Comparison of ENCODE assay signal across 36 cellular contexts in the genomic region with DNA sequence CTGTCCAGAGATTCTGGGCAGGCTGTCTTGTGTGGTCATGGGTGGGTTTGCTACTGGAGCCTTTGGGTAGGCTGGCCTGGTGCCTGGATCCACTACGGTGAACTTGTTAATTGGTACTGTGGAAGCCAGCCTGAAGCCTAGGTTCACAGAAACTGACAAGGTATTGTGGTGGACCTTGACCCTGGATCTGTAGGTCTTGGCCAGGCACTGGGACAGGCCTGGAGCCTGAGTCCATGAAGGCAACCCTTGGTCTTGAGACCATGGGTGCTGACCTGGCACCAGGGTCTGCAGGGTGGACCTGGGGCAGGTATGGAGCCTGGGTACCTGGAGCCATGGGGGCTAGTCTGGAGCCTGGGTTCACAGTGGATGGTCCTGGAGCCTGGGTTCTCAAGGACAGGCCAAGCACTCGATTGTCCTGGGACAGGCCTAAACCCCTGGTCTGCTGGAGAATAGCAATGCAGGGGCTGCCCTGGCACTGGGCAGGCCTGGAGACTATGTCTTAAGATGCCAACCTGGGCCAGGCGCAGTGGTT.
"Had no signal": no experiment of that assay in that cellular context is flagged by ENCODE, and none has a peak within 500 bp of the region (broad histone marks: within the 10 kb centered on the region; RNA-seq: fewer than 3 reads in every experiment).

No MANE protein-coding gene starts in this region.

- H3K4me1 Mint-ChIP-seq: activated B cell treated with CpG ODN at 0.5 μM for 24 hours; activated naive CD4-positive, alpha-beta T cell treated with anti-CD3 and anti-CD28 coated beads, Interleukin-2, amount 50 U/mL, for 24 hours; activated naive CD8-positive, alpha-beta T cell treated with anti-CD3 and anti-CD28 coated beads, Interleukin-2, amount 10 ng/mL, durations not matched to agents 7 days and 5 days; activated T-helper 17 cell treated with anti-CD3 and anti-CD28 coated beads, Interleukin-2, amount 50 U/mL, for 72 hours; IgD-negative memory B cell had no signal

- DNase-seq: activated B cell treated with CpG ODN at 0.5 μM for 24 hours; activated CD4-positive, alpha-beta memory T cell treated with anti-CD3 and anti-CD28 coated beads for 36 hours; activated CD4-positive, alpha-beta T cell treated with anti-CD3 and anti-CD28 coated beads for 4 hours; activated CD4-positive, alpha-beta T cell treated with anti-CD3 and anti-CD28 coated beads, Interleukin-2, amount 50 U/mL, for 1 hour; activated CD4-positive, CD25-positive, alpha-beta regulatory T cell treated with anti-CD3 and anti-CD28 coated beads, Interleukin-2, amount 50 U/mL, for 72 hours; activated effector memory CD4-positive, alpha-beta T cell treated with anti-CD3 and anti-CD28 coated beads, Interleukin-2, amount 50 U/mL, for 16 hours; activated naive CD4-positive, alpha-beta T cell treated with Interleukin-2 at 50 U/mL for 16 hours; activated naive CD8-positive, alpha-beta T cell treated with anti-CD3 and anti-CD28 coated beads, Interleukin-2, amount 10 ng/mL, durations not matched to agents 7 days and 5 days; activated T-cell treated with anti-CD3 and anti-CD28 coated beads, Interleukin-2, amount 50 U/mL, for 1 hour; activated T-cell treated with anti-CD3 and anti-CD28 coated beads, Interleukin-2, amount 50 U/mL, for 72 hours; amygdala; Karpas-422; KBM-7; NCI-H1105; NCI-H1436; NCI-H1694 treated with DMSO at 0.1 percent for 48 hours; NCI-H2029; NCI-H2107; NCI-H2171; NCI-H510A; NCI-H526; NCI-H748 treated with DMSO at 0.1 percent for 48 hours; NK-92 treated with Interleukin-12 subunit alpha and Interleukin-12 subunit beta, amount 100 ng/mL, for 24 hours; PC-9; SW 1271; T-helper 1 cell; T-helper 2 cell; T-helper 9 cell had no signal

- H3K27ac ChIP-seq: breast epithelium, PC-9, RWPE1, VCaP had no signal

- H3K4me2 ChIP-seq: PC-9 had no signal

- H3K4me1 ChIP-seq: breast epithelium had no signal

- H3K36me3 Mint-ChIP-seq: activated CD4-positive, alpha-beta memory T cell treated with anti-CD3 and anti-CD28 coated beads for 36 hours; activated naive CD4-positive, alpha-beta T cell treated with anti-CD3 and anti-CD28 coated beads, Interleukin-2, amount 50 U/mL, for 24 hours; activated naive CD8-positive, alpha-beta T cell treated with anti-CD3 and anti-CD28 coated beads, Interleukin-2, amount 10 ng/mL, durations not matched to agents 7 days and 5 days; IgD-negative memory B cell had no signal

- H3K27me3 ChIP-seq: ascending aorta, breast epithelium had no signal

- H2AFZ ChIP-seq: PC-9 had no signal

- H3K9me3 ChIP-seq: ascending aorta, breast epithelium had no signal

- H3K9me3 Mint-ChIP-seq: activated T-helper 17 cell treated with anti-CD3 and anti-CD28 coated beads, Interleukin-2, amount 50 U/mL, for 72 hours had no signal

- H3K36me3 ChIP-seq: breast epithelium had no signal

- ATAC-seq: activated T-cell treated with anti-CD3 and anti-CD28 coated beads, Interleukin-2, amount 50 U/mL, for 72 hours; activated T-helper 17 cell treated with anti-CD3 and anti-CD28 coated beads, Interleukin-2, amount 50 U/mL, for 72 hours; Right ventricle myocardium inferior had no signal

- H3K4me3 Mint-ChIP-seq: activated B cell treated with CpG ODN at 0.5 μM for 24 hours; activated CD4-positive, alpha-beta memory T cell treated with anti-CD3 and anti-CD28 coated beads for 36 hours; activated naive CD4-positive, alpha-beta T cell treated with anti-CD3 and anti-CD28 coated beads, Interleukin-2, amount 50 U/mL, for 24 hours; activated naive CD8-positive, alpha-beta T cell treated with anti-CD3 and anti-CD28 coated beads, Interleukin-2, amount 10 ng/mL, durations not matched to agents 7 days and 5 days; activated T-cell treated with anti-CD3 and anti-CD28 coated beads, Interleukin-2, amount 50 U/mL, for 72 hours; activated T-helper 17 cell treated with anti-CD3 and anti-CD28 coated beads, Interleukin-2, amount 50 U/mL, for 72 hours; IgD-negative memory B cell had no signal

- H3K4me3 ChIP-seq: ascending aorta, breast epithelium, PC-9 had no signal

- H3K27ac Mint-ChIP-seq: activated B cell treated with CpG ODN at 0.5 μM for 24 hours; activated CD4-positive, alpha-beta memory T cell treated with anti-CD3 and anti-CD28 coated beads for 36 hours; activated naive CD4-positive, alpha-beta T cell treated with anti-CD3 and anti-CD28 coated beads, Interleukin-2, amount 50 U/mL, for 24 hours; activated naive CD8-positive, alpha-beta T cell treated with anti-CD3 and anti-CD28 coated beads, Interleukin-2, amount 10 ng/mL, durations not matched to agents 7 days and 5 days; activated T-cell treated with anti-CD3 and anti-CD28 coated beads, Interleukin-2, amount 50 U/mL, for 72 hours; activated T-helper 17 cell treated with anti-CD3 and anti-CD28 coated beads, Interleukin-2, amount 50 U/mL, for 72 hours; IgD-negative memory B cell had no signal
